26 cellular contexts compared by ENCODE assay signal in genomic region chr11:133887692-133888332, GRCh38. TPM values are rescaled to one million over a fixed set of nuclear protein-coding genes. Genes with fewer than 3 reads are reported as not detected.
"Had no signal": no experiment of that assay in that cellular context is flagged by ENCODE, and none has a peak within 500 bp of the region (broad histone marks: within the 10 kb centered on the region; RNA-seq: fewer than 3 reads in every experiment).

No MANE protein-coding gene starts in this region.

- H3K4me2 ChIP-seq: SK-N-SH had no signal

- H3K4me3 ChIP-seq: Peyer's patch, SJSA1 had no signal

- DNase-seq: activated CD4-positive, alpha-beta T cell treated with anti-CD3 and anti-CD28 coated beads, Interleukin-2, amount 10 ng/mL, durations not matched to agents 24 days and 14 days; activated CD4-positive, alpha-beta T cell treated with anti-CD3 and anti-CD28 coated beads, Interleukin-2, amount 50 U/mL, for 48 hours; activated CD8-positive, alpha-beta T cell treated with anti-CD3 and anti-CD28 coated beads, Interleukin-2, amount 10 ng/mL, durations not matched to agents 7 days and 5 days; activated effector memory CD4-positive, alpha-beta T cell treated with Interleukin-2 at 50 U/mL for 16 hours; activated naive CD4-positive, alpha-beta T cell treated with anti-CD3 and anti-CD28 coated beads, Interleukin-2, amount 10 ng/mL, durations not matched to agents 7 days and 5 days; activated naive CD8-positive, alpha-beta T cell treated with anti-CD3 and anti-CD28 coated beads, Interleukin-2, amount 50 U/mL, for 24 hours; activated T-cell treated with anti-CD3 and anti-CD28 coated beads, Interleukin-2, amount 50 U/mL, for 24 hours; anterior cingulate cortex; caudate nucleus; NCI-H1092 treated with DMSO at 0.1 percent for 48 hours; NCI-H1417 treated with DMSO at 0.1 percent for 48 hours; NCI-H1694; NCI-H1930; NCI-H2081 treated with DMSO at 0.1 percent for 48 hours; NCI-H226; NCI-H524 treated with DMSO at 0.1 percent for 48 hours; PC-3; RPMI8226; SHP77 treated with DMSO at 0.1 percent for 48 hours had no signal

- H3K9ac ChIP-seq: SK-N-SH had no signal

- H3K9me3 ChIP-seq: Peyer's patch, SJSA1, SK-N-SH had no signal

- FAIRE-seq: bronchial epithelial cell, TTC549 had no signal

- H3K4me1 ChIP-seq: Peyer's patch, SJSA1 had no signal

- H3K36me3 ChIP-seq: Peyer's patch, SJSA1 had no signal

- H3K27ac ChIP-seq: Peyer's patch, SJSA1 had no signal

- H3K27me3 ChIP-seq: Peyer's patch, SJSA1 had no signal

- ATAC-seq: activated CD8-positive, alpha-beta T cell treated with anti-CD3 and anti-CD28 coated beads, Interleukin-2, amount 10 ng/mL, durations not matched to agents 7 days and 5 days; activated naive CD8-positive, alpha-beta T cell treated with anti-CD3 and anti-CD28 coated beads, Interleukin-2, amount 50 U/mL, for 24 hours; PC-3 had no signal

RNA-seq across cellular contexts. Expression of gene SPATA19, which starts 42.5 kb away (rescaled TPM):
- total RNA-seq: activated CD4-positive, alpha-beta T cell treated with anti-CD3 and anti-CD28 coated beads, Interleukin-2, amount 10 ng/mL, durations not matched to agents 24 days and 14 days; activated CD8-positive, alpha-beta T cell treated with anti-CD3 and anti-CD28 coated beads, Interleukin-2, amount 10 ng/mL, durations not matched to agents 7 days and 5 days; bronchial epithelial cell; M059J; NCI-H460; PC-3; Peyer's patch; SJSA1 had no signal
- polyA plus RNA-seq: SK-N-SH had no signal
